Comparison of ENCODE assay signal across 19 cellular contexts in the genomic region with DNA sequence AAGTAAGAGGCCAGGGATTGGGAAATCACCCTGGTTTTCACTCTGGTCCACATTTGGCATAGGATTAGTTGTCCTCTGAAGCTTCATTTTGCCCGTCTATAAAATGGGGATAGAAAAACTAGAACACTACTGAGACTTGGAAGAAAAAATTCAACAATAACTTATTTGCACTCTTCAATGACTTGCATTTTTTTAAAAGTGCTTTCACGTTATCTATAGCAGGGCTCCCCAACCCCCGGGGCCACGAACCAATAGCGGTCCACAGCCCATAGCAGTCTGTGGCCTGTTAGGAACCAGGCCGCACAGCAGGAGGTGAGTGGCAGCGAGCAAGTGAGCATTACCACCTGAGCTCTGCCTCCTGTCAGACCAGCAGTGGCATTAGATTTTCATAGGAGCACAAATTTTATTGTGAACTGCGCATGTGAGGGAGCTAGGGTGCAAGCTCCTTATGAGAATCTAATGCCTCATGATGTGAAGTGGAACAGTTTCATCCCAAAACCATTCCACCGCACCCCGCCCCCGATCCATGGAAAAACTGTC. TPM values are rescaled to one million over a fixed set of nuclear protein-coding genes. Genes with fewer than 3 reads are reported as not detected.
A peak's percentile ranks its signal among the peaks of the same experiment; 100 is the strongest.
DNase-seq lines count a peak whose midpoint lies in the region; ATAC-seq, FAIRE-seq and TF ChIP-seq lines count a peak whose summit lies in the region.
"Had no signal": no experiment of that assay in that cellular context is flagged by ENCODE, and none has a peak within 500 bp of the region (broad histone marks: within the 10 kb centered on the region; RNA-seq: fewer than 3 reads in every experiment).

No MANE protein-coding gene starts in this region.

- POLR2A ChIA-PET in K562 (lab: Yijun Ruan, JAX), result interaction anchor here (0.7 to 1.4 kb wide), 2 partner anchors 18 to 38 kb away, joined by 3 to 5 read pairs; no protein-coding TSS in a partner anchor

- H3K4me3 Mint-ChIP-seq in nephron, result peak overlapping the region in 2 of 3 experiments; percentile 10 to 50
- H3K4me3 Mint-ChIP-seq: GM23338, IgD-negative memory B cell had no signal

- no peak overlapping the region for H4K8ac ChIP-seq in mesenchymal stem cell (ENCODE audit: low read length)

- H3K79me1 ChIP-seq in mesenchymal stem cell (replicated peaks; ENCODE audit: low read length, poor library complexity, severe bottlenecking), result peaks cover 10% of the 10 kb centered on the region

- no peak overlapping the region for H2BK5ac ChIP-seq in mesenchymal stem cell (ENCODE audit: low read depth, low read length, poor library complexity, severe bottlenecking)

- WGBS in K562 (ENCODE audit: insufficient coverage, low coverage, missing lambda C conversion rate), result 40% methylated on average over 11 of the region's 11 CpGs
- 96% methylated on average over 11 of the region's 11 CpGs for WGBS in mesenchymal stem cell

- TF ChIP-seq CTCF in K562 (IDR thresholded peaks at IDR 0.05 in 2 of 3, conservative IDR thresholded peaks at IDR 0.05 in 1 of 3; ENCODE audit: insufficient read depth in 2 of 3, low read depth in 1 of 3, low read length in 3 of 3) (no peak), nephron (IDR thresholded peaks at IDR 0.05; ENCODE audit: unreplicated experiment in 3 of 3) (no peak), upper lobe of right lung (IDR thresholded peaks at IDR 0.05) (no peak)

- no peak for TF ChIP-seq RAD21 in K562 (CRISPR knock-in tag; conservative IDR thresholded peaks at IDR 0.05 in 1 of 2, IDR thresholded peaks at IDR 0.05 in 1 of 2)

- H3K27ac ChIP-seq in K562 (ENCODE audit: extremely low read depth, low read depth, low read length), result no peak overlapping the region
- H3K27ac ChIP-seq in upper lobe of right lung, result no peak overlapping the region
- H3K27ac ChIP-seq in mesenchymal stem cell (ENCODE audit: low read length, poor library complexity, severe bottlenecking), result no peak overlapping the region
- H3K27ac ChIP-seq: BLaER1, HL-60 had no signal

- H2AFZ ChIP-seq in K562 (ENCODE audit: low read depth, low read length), result peak overlapping the region; percentile 63; the same call in 1 of the 2 replicates
- H2AFZ ChIP-seq in mesenchymal stem cell (ENCODE audit: low read depth, low read length), result no peak overlapping the region
- H2AFZ ChIP-seq: GM23338 had no signal

- H3K18ac ChIP-seq in mesenchymal stem cell (ENCODE audit: low read depth in 1 of 2, low read length in 2 of 2), result no peak overlapping the region

- H2BK15ac ChIP-seq in mesenchymal stem cell (ENCODE audit: low read depth, poor library complexity, severe bottlenecking), result no peak overlapping the region

- in situ Hi-C loops in G401 (cut with HindIII; ENCODE audit: low sequenced_read_pairs), result no loop called here
- in situ Hi-C loops in K562 (cut with MboI), result no loop called here

- no peaks in the 10 kb centered on the region for H3K79me2 ChIP-seq in K562 (ENCODE audit: control insufficient read depth, insufficient read depth, low read length)

- H3K4me2 ChIP-seq in K562 (ENCODE audit: insufficient read depth, low read length) (peak overlapping the region; percentile 9; the same call in 1 of the 2 replicates), mesenchymal stem cell (ENCODE audit: low read length, poor library complexity, severe bottlenecking) (no peak overlapping the region)
- H3K4me2 ChIP-seq: BLaER1, GM23338 had no signal

- no peak overlapping the region for H2BK120ac ChIP-seq in mesenchymal stem cell (ENCODE audit: low read depth, low read length)

- H3K27me3 ChIP-seq in K562 (ENCODE audit: control insufficient read depth in 2 of 2, insufficient read depth in 2 of 2, low read length in 2 of 2) (no peaks in the 10 kb centered on the region; a peak in 1 of 5 replicates), upper lobe of right lung (peaks cover 8% of the 10 kb centered on the region), mesenchymal stem cell (ENCODE audit: control insufficient read depth in 1 of 2, insufficient read depth in 1 of 2, low read length in 2 of 2) (no peaks in the 10 kb centered on the region)

- no peak overlapping the region for H3K23ac ChIP-seq in mesenchymal stem cell (ENCODE audit: low read length in 2 of 2)

- intact Hi-C loops in K562 (cut with micrococcal nuclease) (no loop called here), upper lobe of right lung (cut with DNase I) (no loop called here)

- DNase-seq in G401 (ENCODE audit: low spot score) (peak; percentile 65), K562 (ENCODE audit: extremely low read depth in 1 of 4, low spot score in 3 of 4) (peak in 2 of 4 experiments; percentile 42 to 64), upper lobe of right lung (peak; percentile 35), AG20443 (ENCODE audit: low spot score) (no peak), mesenchymal stem cell (no peak), activated gamma-delta T cell (lab: John Stamatoyannopoulos, UW) (no peak)
- DNase-seq: CD4-positive, alpha-beta memory T cell; DMS153; DMS79; GF-D8; HCEC 1CT had no signal

- H3K4me3 ChIP-seq in K562, result no peak overlapping the region
- no peak overlapping the region for H3K4me3 ChIP-seq in upper lobe of right lung
- H3K4me3 ChIP-seq in mesenchymal stem cell (ENCODE audit: insufficient read depth in 1 of 2, low read depth in 1 of 2, low read length in 2 of 2), result no peak overlapping the region
- H3K4me3 ChIP-seq: BLaER1, GM23338 had no signal

- no peak for TF ChIP-seq EP300 in K562 (IDR thresholded peaks at IDR 0.05; ENCODE audit: low read length)

- peaks cover 11% of the 10 kb centered on the region for H3K27me3 Mint-ChIP-seq in nephron (ENCODE audit: low read depth)

- H3K36me3 ChIP-seq in K562 (ENCODE audit: control insufficient read depth, insufficient read depth, low read length) (no peaks in the 10 kb centered on the region), upper lobe of right lung (no peaks in the 10 kb centered on the region), mesenchymal stem cell (ENCODE audit: control insufficient read depth in 1 of 2, insufficient read depth in 2 of 2, low read depth in 1 of 2, low read length in 2 of 2) (peaks cover 24 to 36% of the 10 kb centered on the region in 2 experiments)
- H3K36me3 ChIP-seq: BLaER1 had no signal

- no peak overlapping the region for H3K4ac ChIP-seq in mesenchymal stem cell (ENCODE audit: low read depth in 1 of 2, low read length in 2 of 2)

- ATAC-seq in K562 (peak; percentile 35; the same call in 2 of the 3 replicates), upper lobe of right lung (no peak)
- ATAC-seq: GM23338 had no signal

- peaks cover 8% of the 10 kb centered on the region for H3K36me3 Mint-ChIP-seq in nephron (ENCODE audit: low read depth)
- H3K36me3 Mint-ChIP-seq: CD4-positive, alpha-beta memory T cell; IgD-negative memory B cell had no signal

- H2AK5ac ChIP-seq in mesenchymal stem cell (ENCODE audit: low read length, severe bottlenecking), result no peak overlapping the region

- no peak overlapping the region for H2BK12ac ChIP-seq in mesenchymal stem cell (ENCODE audit: low read length in 2 of 2)

- peaks cover 31% of the 10 kb centered on the region for H3K4me1 Mint-ChIP-seq in nephron

- H3K9me3 ChIP-seq in K562 (replicated peaks; ENCODE audit: control insufficient read depth, insufficient read depth, low read depth, low read length) (no peaks in the 10 kb centered on the region), upper lobe of right lung (no peaks in the 10 kb centered on the region), mesenchymal stem cell (ENCODE audit: control insufficient read depth, low read length) (no peaks in the 10 kb centered on the region)
- H3K9me3 ChIP-seq: BLaER1 had no signal

- no peak overlapping the region for H4K91ac ChIP-seq in mesenchymal stem cell (ENCODE audit: low read length)

- CTCF ChIA-PET in K562 (lab: Yijun Ruan, JAX; ENCODE audit: low intra/inter-chr PET ratio), result no interaction called here

- no peak for TF ChIP-seq POLR2A in K562 (conservative IDR thresholded peaks at IDR 0.05)

- H3K27ac Mint-ChIP-seq in nephron, result no peak overlapping the region
- H3K27ac Mint-ChIP-seq: CD14-positive monocyte; CD4-positive, alpha-beta memory T cell; GM23338; IgD-negative memory B cell had no signal

- H3K4me1 ChIP-seq in K562 (replicated peaks in 1 of 2; ENCODE audit: control insufficient read depth in 2 of 2, insufficient read depth in 2 of 2, low read length in 2 of 2), result peaks cover 13 to 25% of the 10 kb centered on the region in 2 experiments; a peak in 4 of 5 replicates
- no peaks in the 10 kb centered on the region for H3K4me1 ChIP-seq in upper lobe of right lung
- H3K4me1 ChIP-seq in mesenchymal stem cell (ENCODE audit: control insufficient read depth, insufficient read depth, low read depth, low read length), result peaks cover 18% of the 10 kb centered on the region

- H3K9me1 ChIP-seq in K562 (ENCODE audit: control insufficient read depth, insufficient read depth, low read length), result no peaks in the 10 kb centered on the region

- no peak overlapping the region for H3K14ac ChIP-seq in mesenchymal stem cell (ENCODE audit: low read length in 2 of 2)

- no peaks in the 10 kb centered on the region for H4K20me1 ChIP-seq in K562 (replicated peaks; ENCODE audit: control insufficient read depth, insufficient read depth, low read length)

- BruUV-seq in K562 (replicated peaks; lab: Mats Ljungman, UMichigan), result no TSS peak

- H3K9me3 Mint-ChIP-seq in nephron, result no peaks in the 10 kb centered on the region
- H3K9me3 Mint-ChIP-seq: GM23338, IgD-negative memory B cell had no signal

- H3K9ac ChIP-seq in K562 (ENCODE audit: insufficient read depth in 1 of 2, low read depth in 2 of 2, low read length in 2 of 2), result no peak overlapping the region
- no peak overlapping the region for H3K9ac ChIP-seq in mesenchymal stem cell (ENCODE audit: low read length)
- H3K9ac ChIP-seq: BLaER1 had no signal

- no peak for FAIRE-seq in K562 (lab: Jason Lieb, UNC)
- FAIRE-seq: A204.1, H54 had no signal

RNA-seq across cellular contexts. Expression of a gene that starts 2.8 kb away (rescaled TPM):
- 0.07 and 0.31 TPM in 2 replicates for total RNA-seq in G401 (2014; rRNA removed; shearing (Covaris generic))
- total RNA-seq in K562 (2011; cell fraction: chromatin; rRNA removed; ENCODE audit: low replicate concordance), result 0.35 and 0.56 TPM in 2 replicates
- 0.17 and 0.39 TPM in 2 replicates for total RNA-seq in K562 (2011; cell fraction: nucleolus; rRNA removed)
- total RNA-seq in K562 (2011; cell fraction: nucleoplasm; rRNA removed), result 0.15 and 0.37 TPM in 2 replicates
- total RNA-seq in K562 (2014; rRNA removed) (0.29 and 1.1 TPM in 2 replicates), K562 (2014; rRNA removed; fragmentation: Illumina TruSeq; extraction: Trizol) (0.03 and 0.04 TPM in 2 replicates), K562 (2015; rRNA removed; fragmentation: Illumina TruSeq; extraction: Trizol) (0.14 and 0.57 TPM in 2 replicates), K562 (2021) (0.16 and 0.36 TPM in 2 replicates), upper lobe of right lung (5.5 TPM)
- polyA plus RNA-seq in K562 (2011; rRNA removed) (0.01 and 0.11 TPM in 2 replicates), K562 (2014; fragmentation: Illumina TruSeq; extraction: Trizol) (0.07 and 0.15 TPM in 2 replicates), K562 (2014; fragmentation: Nextera tagmentation; extraction: Ambion mirVana) (under 1 TPM in 1 of 2 experiments, not detected in 1; 0.18 TPM), K562 (2014; rRNA removed) (0.17 and 0.36 TPM in 2 replicates)
- polyA plus RNA-seq in K562 (2011; cell fraction: cytosol; rRNA removed), result 0.01 and 0.03 TPM in 2 replicates
- 0.13 and 0.20 TPM in 2 replicates for polyA plus RNA-seq in K562 (2011; cell fraction: nucleus; rRNA removed)
- 0.51 and 0.85 TPM in 2 replicates for polyA plus RNA-seq in K562 (2012)
- polyA minus RNA-seq in K562 (2011; rRNA and poly(A)+ RNA removed), result 0.04 and 0.06 TPM in 2 replicates
- polyA minus RNA-seq in K562 (2011; cell fraction: cytosol; rRNA and poly(A)+ RNA removed), result not detected in 2 replicates
- 0.11 and 0.13 TPM in 2 replicates for polyA minus RNA-seq in K562 (2011; cell fraction: nucleus; rRNA and poly(A)+ RNA removed)
- polyA plus RNA-seq in mesenchymal stem cell (2013, experiment 1 of 2), result 1.6 TPM
- polyA plus RNA-seq in mesenchymal stem cell (2013, experiment 2 of 2), result 1.8 TPM
- polyA plus RNA-seq: CD14-positive monocyte; CD4-positive, alpha-beta memory T cell; IgD-negative memory B cell had no signal

Comparison
In these comparisons a context has a peak if more than half of its experiments do, and no peak if none do; other contexts are left out.
1. DNase-seq: peak in G401 (single experiment) and upper lobe of right lung (single experiment); none in AG20443 (single experiment), mesenchymal stem cell (single experiment) and activated gamma-delta T cell (single experiment).